Comparison of ENCODE assay signal across 21 cellular contexts in genomic region chr9:23229764-23230434, GRCh38.
"Had no signal": no experiment of that assay in that cellular context is flagged by ENCODE, and none has a peak within 500 bp of the region (broad histone marks: within the 10 kb centered on the region; RNA-seq: fewer than 3 reads in every experiment).

No MANE protein-coding gene starts in this region.

- DNase-seq: activated CD4-positive, alpha-beta T cell treated with anti-CD3 and anti-CD28 coated beads, Interleukin-2, amount 10 ng/mL, durations not matched to agents 24 days and 14 days; activated CD8-positive, alpha-beta memory T cell treated with anti-CD3 and anti-CD28 coated beads, Interleukin-2, amount 50 U/mL, for 4 hours; activated CD8-positive, alpha-beta T cell treated with anti-CD3 and anti-CD28 coated beads for 36 hours; activated effector memory CD4-positive, alpha-beta T cell treated with Interleukin-2 at 50 U/mL for 16 hours; activated naive CD4-positive, alpha-beta T cell treated with anti-CD3 and anti-CD28 coated beads, Interleukin-2, amount 10 ng/mL, durations not matched to agents 7 days and 5 days; activated T-cell treated with anti-CD3 and anti-CD28 coated beads, Interleukin-2, amount 50 U/mL, for 48 hours; aorta; colonic mucosa; endodermal cell; foreskin fibroblast; left cardiac atrium; sigmoid colon; spleen; stimulated activated CD4-positive, alpha-beta T cell treated with anti-CD3 and anti-CD28 coated beads, Interleukin-4, amount 100 ng/mL, for 4 hours; T1000; upper lobe of right lung had no signal

- H3K9me3 ChIP-seq: colonic mucosa, thoracic aorta, upper lobe of right lung had no signal

- H3K27me3 Mint-ChIP-seq: activated CD4-positive, alpha-beta T cell treated with anti-CD3 and anti-CD28 coated beads, Interleukin-2, amount 10 ng/mL, durations not matched to agents 24 days and 14 days; activated CD8-positive, alpha-beta T cell treated with anti-CD3 and anti-CD28 coated beads for 36 hours; activated naive CD4-positive, alpha-beta T cell treated with anti-CD3 and anti-CD28 coated beads, Interleukin-2, amount 10 ng/mL, durations not matched to agents 7 days and 5 days; central memory CD8-positive, alpha-beta T cell; natural killer cell treated with Interleukin-12 subunit alpha and Interleukin-12 subunit beta and Interleukin-15 and Interleukin-18, amount 100 ng/mL, for 72 hours; stimulated activated memory B cell treated with anti-CD40 and anti-IgM and Interleukin-4, amounts not matched to agents 10 μg/mL and 1 μg/mL and 100 μg/mL, for 72 hours had no signal

- H3K4me1 Mint-ChIP-seq: activated CD4-positive, alpha-beta T cell treated with anti-CD3 and anti-CD28 coated beads, Interleukin-2, amount 10 ng/mL, durations not matched to agents 24 days and 14 days; activated naive CD4-positive, alpha-beta T cell treated with anti-CD3 and anti-CD28 coated beads, Interleukin-2, amount 10 ng/mL, durations not matched to agents 7 days and 5 days; central memory CD8-positive, alpha-beta T cell; endodermal cell; stimulated activated memory B cell treated with anti-CD40 and anti-IgM and Interleukin-4, amounts not matched to agents 10 μg/mL and 1 μg/mL and 100 μg/mL, for 72 hours had no signal

- ATAC-seq: activated CD8-positive, alpha-beta T cell treated with anti-CD3 and anti-CD28 coated beads for 36 hours; left cardiac atrium; natural killer cell treated with Interleukin-12 subunit alpha and Interleukin-12 subunit beta and Interleukin-15 and Interleukin-18, amount 100 ng/mL, for 72 hours; stimulated activated memory B cell treated with anti-CD40 and anti-IgM and Interleukin-4, amounts not matched to agents 10 μg/mL and 1 μg/mL and 100 μg/mL, for 72 hours; upper lobe of right lung had no signal

- H3K27ac ChIP-seq: colonic mucosa, epithelial cell of prostate, sigmoid colon, spleen, thoracic aorta, upper lobe of right lung had no signal

- H3K36me3 Mint-ChIP-seq: activated naive CD4-positive, alpha-beta T cell treated with anti-CD3 and anti-CD28 coated beads, Interleukin-2, amount 10 ng/mL, durations not matched to agents 7 days and 5 days; stimulated activated memory B cell treated with anti-CD40 and anti-IgM and Interleukin-4, amounts not matched to agents 10 μg/mL and 1 μg/mL and 100 μg/mL, for 72 hours had no signal

- H3K9me3 Mint-ChIP-seq: stimulated activated memory B cell treated with anti-CD40 and anti-IgM and Interleukin-4, amounts not matched to agents 10 μg/mL and 1 μg/mL and 100 μg/mL, for 72 hours had no signal

- H3K36me3 ChIP-seq: colonic mucosa, sigmoid colon, spleen, thoracic aorta, upper lobe of right lung had no signal

- H3K27ac Mint-ChIP-seq: activated CD4-positive, alpha-beta T cell treated with anti-CD3 and anti-CD28 coated beads, Interleukin-2, amount 10 ng/mL, durations not matched to agents 24 days and 14 days; activated CD8-positive, alpha-beta T cell treated with anti-CD3 and anti-CD28 coated beads for 36 hours; activated naive CD4-positive, alpha-beta T cell treated with anti-CD3 and anti-CD28 coated beads, Interleukin-2, amount 10 ng/mL, durations not matched to agents 7 days and 5 days; endodermal cell; natural killer cell treated with Interleukin-12 subunit alpha and Interleukin-12 subunit beta and Interleukin-15 and Interleukin-18, amount 100 ng/mL, for 72 hours; stimulated activated memory B cell treated with anti-CD40 and anti-IgM and Interleukin-4, amounts not matched to agents 10 μg/mL and 1 μg/mL and 100 μg/mL, for 72 hours had no signal

- H3K4me1 ChIP-seq: colonic mucosa, sigmoid colon, spleen, upper lobe of right lung had no signal

- H3K4me3 ChIP-seq: colonic mucosa, sigmoid colon, spleen, thoracic aorta, upper lobe of right lung had no signal

- H3K27me3 ChIP-seq: colonic mucosa, sigmoid colon, spleen, upper lobe of right lung had no signal

- H3K4me3 Mint-ChIP-seq: activated CD4-positive, alpha-beta T cell treated with anti-CD3 and anti-CD28 coated beads, Interleukin-2, amount 10 ng/mL, durations not matched to agents 24 days and 14 days; activated CD8-positive, alpha-beta T cell treated with anti-CD3 and anti-CD28 coated beads for 36 hours; activated naive CD4-positive, alpha-beta T cell treated with anti-CD3 and anti-CD28 coated beads, Interleukin-2, amount 10 ng/mL, durations not matched to agents 7 days and 5 days; central memory CD8-positive, alpha-beta T cell; endodermal cell; natural killer cell treated with Interleukin-12 subunit alpha and Interleukin-12 subunit beta and Interleukin-15 and Interleukin-18, amount 100 ng/mL, for 72 hours; stimulated activated memory B cell treated with anti-CD40 and anti-IgM and Interleukin-4, amounts not matched to agents 10 μg/mL and 1 μg/mL and 100 μg/mL, for 72 hours had no signal
